In genomic region chr11:73325036-73325981, GRCh38 we compare ENCODE assay signal across 8 cellular contexts. TPM values are rescaled to one million over a fixed set of nuclear protein-coding genes. Genes with fewer than 3 reads are reported as not detected.
DNase-seq lines count a peak whose midpoint lies in the region; ATAC-seq and TF ChIP-seq lines count a peak whose summit lies in the region.

No MANE protein-coding gene starts in this region.

- CTCF ChIA-PET in AG04450 (lab: Charles Lee) = interaction anchor here (1.1 to 3.3 kb wide), 6 partner anchors 10 to 26 kb away, joined by 4 to 26 read pairs (median 12); partner anchors contain the start of gene ARHGEF17

- H3K4me3 ChIP-seq in AG04450 (ENCODE audit: low read depth, low read length) = no peak overlapping the region
- no peak overlapping the region for H3K4me3 ChIP-seq in heart left ventricle
- H3K4me3 ChIP-seq in tibial artery = peak overlapping the region in 1 of 2 donors; percentile 24
- no peak overlapping the region for H3K4me3 ChIP-seq in lower leg skin (ENCODE audit: low read depth, poor library complexity, severe bottlenecking)

- H3K9me3 ChIP-seq in AG04450 (ENCODE audit: control insufficient read depth, insufficient read depth, low read length) (no peaks in the 10 kb centered on the region), heart left ventricle (no peaks in the 10 kb centered on the region), tibial artery (no peaks in the 10 kb centered on the region)

- peak overlapping the region; percentile 87 for H3K27ac ChIP-seq in AG04450 (ENCODE audit: low read depth, low read length)
- peak overlapping the region in 11 of 12 donors; percentile 75 to 99 (median 87) for H3K27ac ChIP-seq in heart left ventricle
- H3K27ac ChIP-seq in tibial artery = peak overlapping the region; percentile 97

- peaks cover 31 to 97% (median 84%) of the 10 kb centered on the region in 12 donors for H3K4me1 ChIP-seq in heart left ventricle
- H3K4me1 ChIP-seq in tibial artery = peaks cover 11 to 98% (median 93%) of the 10 kb centered on the region in 4 donors

- H3K27me3 ChIP-seq in AG04450 (ENCODE audit: control insufficient read depth, insufficient read depth, low read length) (no peaks in the 10 kb centered on the region), heart left ventricle (no peaks in the 10 kb centered on the region), tibial artery (no peaks in the 10 kb centered on the region)

- TF ChIP-seq POLR2A in heart left ventricle (IDR thresholded peaks at IDR 0.05) (no peak), lower leg skin (IDR thresholded peaks at IDR 0.05) (no peak)

- 57 to 73% (median 62%) methylated on average over 13 of the region's 13 CpGs for WGBS in heart left ventricle, 4 donors
- 67 to 84% methylated on average over 12 to 13 of the region's 13 CpGs for WGBS in lower leg skin, 2 donors

- intact Hi-C loops in heart left ventricle (cut with DNase I) (no loop called here), tibial artery (cut with DNase I; ENCODE audit: low total_unique reads) (no loop called here), lower leg skin (cut with DNase I; ENCODE audit: low total_unique reads) (no loop called here)

- H3K36me3 ChIP-seq in heart left ventricle (peaks cover 0 to 10% (median 0%) of the 10 kb centered on the region in 9 donors), tibial artery (peaks cover 0 to 9% (median 0%) of the 10 kb centered on the region in 3 donors)

- ATAC-seq in GM19467 (IDR thresholded peaks at IDR 0.05; ENCODE audit: unreplicated experiment) (peak; percentile 63), HG03521 (IDR thresholded peaks at IDR 0.05; ENCODE audit: unreplicated experiment) (peak; percentile 36), heart left ventricle (peak in 2 of 4 donors; percentile 9 to 20)

- TF ChIP-seq CTCF in AG04450 (IDR thresholded peaks at IDR 0.05; ENCODE audit: low read depth, low read length) = no peak
- no peak for TF ChIP-seq CTCF in heart left ventricle (IDR thresholded peaks at IDR 0.05)
- TF ChIP-seq CTCF in tibial artery (IDR thresholded peaks at IDR 0.05) = no peak
- TF ChIP-seq CTCF in lower leg skin (IDR thresholded peaks at IDR 0.05) = no peak

- DNase-seq in AG04450 (ENCODE audit: low read depth, low spot score) (no peak), heart left ventricle (peak in 3 of 5 donors; percentile 57 to 64 (median 58)), tibial artery (peak; percentile 77 to 96), GF-D8 (lab: John Stamatoyannopoulos, UW) (no peak), C1 segment of cervical spinal cord (lab: John Stamatoyannopoulos, UW) (no peak), lower leg skin (ENCODE audit: low spot score in 2 of 2) (no peak)

- POLR2A ChIA-PET in AG04450 (lab: Yijun Ruan, JAX) = interaction anchor here (0.7 to 2.5 kb wide), 2 partner anchors 9 to 17 kb away, joined by 3 to 9 read pairs; no protein-coding TSS in a partner anchor

RNA-seq across cellular contexts. Expression of gene ARHGEF17, which starts 17.2 kb away (rescaled TPM):
- polyA plus RNA-seq in AG04450 (2011; rRNA removed) (30.6 and 45.2 TPM in 2 replicates), heart left ventricle (10 to 100 TPM; 27.5 to 60.0 TPM)
- 54.5 and 62.4 TPM in 2 replicates for polyA minus RNA-seq in AG04450 (2011; rRNA and poly(A)+ RNA removed)
- total RNA-seq in heart left ventricle (10 to 100 TPM; 47.0 to 83.9 (median 56.5) TPM), lower leg skin (10 to 100 TPM; 10.2 to 18.8 (median 14.7) TPM)

RNA-seq across cellular contexts. Expression of gene RELT, which starts 50.9 kb away (rescaled TPM):
- 1.1 TPM in 2 replicates for polyA plus RNA-seq in AG04450 (2011; rRNA removed)
- polyA minus RNA-seq in AG04450 (2011; rRNA and poly(A)+ RNA removed) = 1.1 and 1.7 TPM in 2 replicates
- 10 to 100 TPM in 1 of 9 donors, 1 to 10 TPM in 8; 1.0 to 13.9 (median 2.6) TPM for total RNA-seq in heart left ventricle
- polyA plus RNA-seq in heart left ventricle = 1 to 10 TPM; 1.3 to 7.5 TPM
- total RNA-seq in lower leg skin = 1 to 10 TPM; 2.1 to 4.8 (median 4.4) TPM

RNA-seq across cellular contexts. Expression of gene P2RY6, which starts 53.2 kb away (rescaled TPM):
- polyA plus RNA-seq in AG04450 (2011; rRNA removed) (not detected in 2 replicates), heart left ventricle (1 to 10 TPM; 1.2 to 2.3 TPM)
- polyA minus RNA-seq in AG04450 (2011; rRNA and poly(A)+ RNA removed) = not detected in 2 replicates
- total RNA-seq in heart left ventricle (10 to 100 TPM in 1 of 9 donors, 1 to 10 TPM in 7, under 1 TPM in 1; 0.56 to 17.7 (median 2.0) TPM), lower leg skin (under 1 TPM in 2 of 4 donors, not detected in 2; 0.46 to 0.81 TPM)

Comparison
In these comparisons a context has a peak if more than half of its experiments do, and no peak if none do; other contexts are left out.
1. DNase-seq: peak in heart left ventricle (3 of 5) and tibial artery (2 of 2); none in AG04450 (single experiment), GF-D8 (single experiment), C1 segment of cervical spinal cord (0 of 14) and lower leg skin (0 of 2).
2. Peak in every context shown above with its lines, with median percentiles within 50 percentile points of each other: H3K27ac ChIP-seq.